ENCODE assay signal across 31 cellular contexts in the genomic region with DNA sequence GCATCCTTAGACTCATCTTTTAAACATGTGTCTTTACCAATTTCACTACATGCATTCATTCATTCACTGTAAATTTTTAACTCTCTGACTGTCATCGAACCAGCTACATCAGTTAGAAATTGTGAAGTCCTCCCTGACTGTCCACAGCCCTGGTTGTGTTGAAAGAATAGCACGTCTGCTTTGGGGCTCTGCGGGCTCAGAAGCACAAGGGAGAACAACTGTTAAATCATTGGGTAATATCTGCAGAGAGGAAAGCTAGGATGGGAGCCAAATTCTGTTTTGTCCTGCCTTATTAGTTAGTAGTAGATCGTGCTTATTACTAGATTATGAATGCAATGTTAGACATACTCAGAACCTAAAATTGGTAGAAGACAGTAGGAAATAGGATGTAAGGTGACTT. TPM values are rescaled to one million over a fixed set of nuclear protein-coding genes. Genes with fewer than 3 reads are reported as not detected.
DNase-seq lines count a peak whose midpoint lies in the region; ATAC-seq and TF ChIP-seq lines count a peak whose summit lies in the region.
"Had no signal": no experiment of that assay in that cellular context is flagged by ENCODE, and none has a peak within 500 bp of the region (broad histone marks: within the 10 kb centered on the region; RNA-seq: fewer than 3 reads in every experiment).

No MANE protein-coding gene starts in this region.

- DNase-seq in CD14-positive monocyte (ENCODE audit: low spot score) (no peak), fibroblast of gingiva (ENCODE audit: low read depth) (peak; percentile 74), sciatic nerve (ENCODE audit: low spot score) (no peak), pons (ENCODE audit: low spot score) (no peak)
- DNase-seq in activated CD4-positive, alpha-beta T cell treated with anti-CD3 and anti-CD28 coated beads for 1 hour = no peak
- no peak for DNase-seq in activated naive CD4-positive, alpha-beta T cell (lab: John Stamatoyannopoulos, UW)
- DNase-seq: activated CD4-positive, alpha-beta memory T cell treated with anti-CD3 and anti-CD28 coated beads for 36 hours; activated effector memory CD4-positive, alpha-beta T cell treated with Interleukin-2 at 50 U/mL for 16 hours; activated naive CD8-positive, alpha-beta T cell treated with anti-CD3 and anti-CD28 coated beads, Interleukin-2, amount 10 ng/mL, durations not matched to agents 7 days and 5 days; CD4-positive, alpha-beta T cell; cerebellar nuclear complex; dorsolateral prefrontal cortex; HFFc6; kidney; lower lobe of right lung; mucosa of descending colon; NCI-H1092; NCI-H187; NCI-H526; nephron progenitor cell; ovary; right cardiac atrium; SIG-M5; stimulated activated CD4-positive, alpha-beta T cell treated with anti-CD3 and anti-CD28 coated beads, Interleukin-12 subunit alpha, Interleukin-12 subunit beta, amount 100 ng/mL, for 4 hours; stimulated activated CD4-positive, alpha-beta T cell treated with anti-CD3 and anti-CD28 coated beads, Interleukin-4, amount 100 ng/mL, for 24 hours; stimulated activated naive B cell treated with anti-CD40 and anti-IgM and Interleukin-4, amounts not matched to agents 10 μg/mL and 1 μg/mL and 100 μg/mL, for 72 hours; T1000; uterus had no signal

- H3K27me3 Mint-ChIP-seq in CD14-positive monocyte (ENCODE audit: low read depth in 3 of 3) = peaks cover 0 to 2% (median 0%) of the 10 kb centered on the region in 3 donors
- H3K27me3 Mint-ChIP-seq: activated CD4-positive, alpha-beta memory T cell treated with anti-CD3 and anti-CD28 coated beads for 36 hours; activated naive CD8-positive, alpha-beta T cell treated with anti-CD3 and anti-CD28 coated beads, Interleukin-2, amount 10 ng/mL, durations not matched to agents 7 days and 5 days; CD4-positive, alpha-beta T cell; stimulated activated naive B cell treated with anti-CD40 and anti-IgM and Interleukin-4, amounts not matched to agents 10 μg/mL and 1 μg/mL and 100 μg/mL, for 72 hours had no signal

- H3K4me1 ChIP-seq in HUES48 (ENCODE audit: control insufficient read depth, insufficient read depth, low read length) = peaks cover 22% of the 10 kb centered on the region
- H3K4me1 ChIP-seq: uterus had no signal

- H3K9me3 ChIP-seq in HUES48 (ENCODE audit: control insufficient read depth, insufficient read depth, low read length) = no peaks in the 10 kb centered on the region
- H3K9me3 ChIP-seq: lower lobe of right lung, mucosa of descending colon, ovary, thoracic aorta, uterus had no signal

- H3K27ac Mint-ChIP-seq in CD14-positive monocyte = peak overlapping the region in 5 of 7 donors; percentile 14 to 61 (median 52)
- H3K27ac Mint-ChIP-seq: activated CD4-positive, alpha-beta memory T cell treated with anti-CD3 and anti-CD28 coated beads for 36 hours; activated naive CD8-positive, alpha-beta T cell treated with anti-CD3 and anti-CD28 coated beads, Interleukin-2, amount 10 ng/mL, durations not matched to agents 7 days and 5 days; CD4-positive, alpha-beta T cell; HFFc6; stimulated activated naive B cell treated with anti-CD40 and anti-IgM and Interleukin-4, amounts not matched to agents 10 μg/mL and 1 μg/mL and 100 μg/mL, for 72 hours had no signal

- intact Hi-C loops in CD14-positive monocyte (cut with micrococcal nuclease) = no loop called here
- intact Hi-C loops in sciatic nerve (cut with DNase I) = no loop called here

- peak overlapping the region; percentile 1 for H3K27ac ChIP-seq in HUES48 (ENCODE audit: low read depth, low read length)
- H3K27ac ChIP-seq: dorsolateral prefrontal cortex, lower lobe of right lung, ovary, thoracic aorta, uterus had no signal

- ATAC-seq in sciatic nerve = peak; percentile 68
- ATAC-seq: lower lobe of right lung; mucosa of descending colon; Panc1; stimulated activated naive B cell treated with anti-CD40 and anti-IgM and Interleukin-4, amounts not matched to agents 10 μg/mL and 1 μg/mL and 100 μg/mL, for 72 hours had no signal

- no peak for TF ChIP-seq CTCF in CD14-positive monocyte (IDR thresholded peaks at IDR 0.05)

- H3K36me3 ChIP-seq in HUES48 (ENCODE audit: control insufficient read depth, insufficient read depth, low read length) = peaks cover 41% of the 10 kb centered on the region
- H3K36me3 ChIP-seq: ovary, uterus had no signal

- H3K9me3 Mint-ChIP-seq in CD14-positive monocyte = no peaks in the 10 kb centered on the region
- H3K9me3 Mint-ChIP-seq: activated CD4-positive, alpha-beta memory T cell treated with anti-CD3 and anti-CD28 coated beads for 36 hours; activated naive CD8-positive, alpha-beta T cell treated with anti-CD3 and anti-CD28 coated beads, Interleukin-2, amount 10 ng/mL, durations not matched to agents 7 days and 5 days; CD4-positive, alpha-beta T cell; HFFc6; stimulated activated naive B cell treated with anti-CD40 and anti-IgM and Interleukin-4, amounts not matched to agents 10 μg/mL and 1 μg/mL and 100 μg/mL, for 72 hours had no signal

- H3K36me3 Mint-ChIP-seq in CD14-positive monocyte = peaks cover 61 to 76% of the 10 kb centered on the region in 2 donors

- H3K9ac ChIP-seq in HUES48 (ENCODE audit: low read depth, low read length) = no peak overlapping the region

- no peaks in the 10 kb centered on the region for H3K27me3 ChIP-seq in HUES48 (ENCODE audit: control insufficient read depth, insufficient read depth, low read length)
- H3K27me3 ChIP-seq: dorsolateral prefrontal cortex, ovary, uterus had no signal

- H3K4me3 Mint-ChIP-seq in CD14-positive monocyte = no peak overlapping the region
- H3K4me3 Mint-ChIP-seq: activated CD4-positive, alpha-beta memory T cell treated with anti-CD3 and anti-CD28 coated beads for 36 hours; activated naive CD8-positive, alpha-beta T cell treated with anti-CD3 and anti-CD28 coated beads, Interleukin-2, amount 10 ng/mL, durations not matched to agents 7 days and 5 days; CD4-positive, alpha-beta T cell; HFFc6; nephron progenitor cell; stimulated activated naive B cell treated with anti-CD40 and anti-IgM and Interleukin-4, amounts not matched to agents 10 μg/mL and 1 μg/mL and 100 μg/mL, for 72 hours had no signal

- no peak overlapping the region for H3K4me3 ChIP-seq in HUES48 (ENCODE audit: low read depth, low read length)
- H3K4me3 ChIP-seq: dorsolateral prefrontal cortex, lower lobe of right lung, mucosa of descending colon, ovary, thoracic aorta, uterus had no signal

- H3K4me1 Mint-ChIP-seq in CD14-positive monocyte = peaks cover 2% of the 10 kb centered on the region

RNA-seq across cellular contexts. Expression of a gene that starts 26.3 kb away (rescaled TPM):
- polyA plus RNA-seq in CD14-positive monocyte = 10 to 100 TPM; 41.6 to 47.7 TPM
- total RNA-seq in sciatic nerve = 41.6 TPM

RNA-seq across cellular contexts. Expression of a gene that starts 28.2 kb away (rescaled TPM):
- polyA plus RNA-seq in CD14-positive monocyte = 10 to 100 TPM; 10.4 to 12.7 TPM
- total RNA-seq in sciatic nerve = 74.1 TPM
